Comparison of ENCODE assay signal across 8 cellular contexts in the genomic region with DNA sequence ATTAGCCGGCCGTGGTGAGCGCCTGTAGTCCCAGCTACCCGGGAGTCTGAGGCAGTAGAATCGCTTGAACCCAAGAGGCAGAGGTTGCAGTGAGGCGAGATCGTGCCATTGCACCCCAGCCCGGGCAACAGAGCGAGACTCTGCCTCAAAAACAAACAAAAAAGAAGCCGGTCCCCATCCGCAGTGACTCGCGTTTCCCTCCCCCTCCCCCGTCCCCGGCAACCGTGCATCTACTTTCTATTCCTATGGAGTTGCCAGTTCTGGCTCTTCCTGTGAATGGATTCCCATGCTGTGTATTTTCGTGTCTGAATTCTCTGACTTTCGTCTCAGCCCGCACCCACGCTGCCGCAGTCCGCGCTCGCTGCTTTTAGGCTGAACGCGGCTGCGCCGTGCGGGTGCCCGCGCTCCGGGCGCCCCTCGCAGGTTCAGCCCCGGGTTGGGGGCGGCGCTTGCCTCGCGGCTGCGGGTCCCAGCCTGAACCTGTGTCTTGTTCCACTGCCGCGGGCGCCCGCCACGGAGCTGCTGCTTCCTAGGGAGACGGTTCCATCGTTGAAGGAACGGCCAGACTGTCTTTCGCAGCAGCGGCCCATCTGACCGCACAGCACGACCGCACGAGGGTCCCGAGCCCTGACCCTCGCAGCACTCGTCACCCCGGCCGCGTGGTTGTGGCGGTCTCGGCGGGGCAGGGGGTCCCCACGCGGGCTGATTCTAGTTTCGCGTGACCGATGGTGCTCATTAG. TPM values are rescaled to one million over a fixed set of nuclear protein-coding genes. Genes with fewer than 3 reads are reported as not detected.
DNase-seq lines count a peak whose midpoint lies in the region; ATAC-seq and TF ChIP-seq lines count a peak whose summit lies in the region.

No MANE protein-coding gene starts in this region.

- no peak overlapping the region for H3K4ac ChIP-seq in trophoblast cell (ENCODE audit: low read depth, low read length)

- H3K9ac ChIP-seq in trophoblast cell (ENCODE audit: low read length) = peak overlapping the region; percentile 19

- H3K4me1 ChIP-seq in RWPE2 (ENCODE audit: insufficient read depth, poor library complexity, severe bottlenecking) (peaks cover 22% of the 10 kb centered on the region), trophoblast cell (ENCODE audit: control insufficient read depth in 1 of 2, insufficient read depth in 2 of 2, low read length in 2 of 2) (peaks cover 19 to 34% of the 10 kb centered on the region in 2 experiments), aorta (ENCODE audit: control insufficient read depth in 1 of 2, insufficient read depth in 2 of 2, low read length in 2 of 2) (no peaks in the 10 kb centered on the region)

- intact Hi-C loops in aorta (cut with DNase I) = loop anchor here in 1 of 2 donors (10.0 kb wide), 1 partner anchor 490 kb away; a partner anchor contains a TSS

- no CpG with 5 or more reads among the region's 68 CpGs for WGBS in trophoblast cell (ENCODE audit: extremely low coverage, insufficient coverage, insufficient read length)
- 0% methylated on average over 68 of the region's 68 CpGs for WGBS in aorta, 2 donors

- no peak overlapping the region for H4K12ac ChIP-seq in trophoblast cell (ENCODE audit: low read depth, low read length)

- H3K23ac ChIP-seq in trophoblast cell (ENCODE audit: low read length) = no peak overlapping the region

- peak overlapping the region; percentile 60 for H3K14ac ChIP-seq in trophoblast cell (ENCODE audit: low read length)

- peak overlapping the region; percentile 83 for H3K18ac ChIP-seq in trophoblast cell (ENCODE audit: low read length)

- peaks cover 32% of the 10 kb centered on the region for H3K36me3 ChIP-seq in RWPE2 (ENCODE audit: low read depth)
- peaks cover 22% of the 10 kb centered on the region in 2 experiments for H3K36me3 ChIP-seq in trophoblast cell (ENCODE audit: control insufficient read depth in 1 of 2, insufficient read depth in 2 of 2, low read length in 2 of 2)
- peaks cover 0 to 5% of the 10 kb centered on the region in 2 donors for H3K36me3 ChIP-seq in aorta (ENCODE audit: control insufficient read depth in 1 of 2, insufficient read depth in 2 of 2, low read length in 1 of 2)

- H3K79me1 ChIP-seq in trophoblast cell (ENCODE audit: low read length) = peaks cover 22% of the 10 kb centered on the region

- H2BK5ac ChIP-seq in trophoblast cell (ENCODE audit: low read depth, low read length, poor library complexity) = no peak overlapping the region

- DNase-seq in CMK (ENCODE audit: low read depth) (peak; percentile 70), HuH-7.5 (ENCODE audit: low spot score) (peak; percentile 92), RWPE2 (ENCODE audit: low spot score) (no peak), germinal center (ENCODE audit: low spot score) (peak; percentile 62), trophoblast cell (peak; percentile 98 to 99), aorta (peak in 1 of 2 donors; percentile 71)
- peak; percentile 51 for DNase-seq in activated gamma-delta T cell treated with anti-CD3 and anti-CD28 coated beads, Interleukin-2, amount 50 U/mL, for 16 hours (ENCODE audit: low read depth)

- H3K27me3 ChIP-seq in RWPE2 (ENCODE audit: insufficient read depth, poor library complexity, severe bottlenecking) (no peaks in the 10 kb centered on the region), trophoblast cell (ENCODE audit: insufficient read depth, low read length) (no peaks in the 10 kb centered on the region), aorta (ENCODE audit: control insufficient read depth in 1 of 2, insufficient read depth in 2 of 2, low read length in 1 of 2) (no peaks in the 10 kb centered on the region)

- H3K27ac ChIP-seq in RWPE2 (ENCODE audit: poor library complexity, severe bottlenecking) = peak overlapping the region; percentile 88
- peak overlapping the region; percentile 43 for H3K27ac ChIP-seq in trophoblast cell (ENCODE audit: low read depth, low read length)
- peak overlapping the region in 1 of 2 donors; percentile 77 for H3K27ac ChIP-seq in aorta (ENCODE audit: low read depth in 1 of 2, low read length in 2 of 2)

- H3K4me2 ChIP-seq in trophoblast cell (ENCODE audit: low read length) = peak overlapping the region; percentile 93

- no peak overlapping the region for H2BK12ac ChIP-seq in trophoblast cell (ENCODE audit: low read length)

- no peak overlapping the region for H2AK5ac ChIP-seq in trophoblast cell (ENCODE audit: low read length)

- TF ChIP-seq CTCF in RWPE2 (IDR thresholded peaks at IDR 0.05; ENCODE audit: poor library complexity, severe bottlenecking) = no peak

- peak overlapping the region; percentile 41 for H2AFZ ChIP-seq in trophoblast cell (ENCODE audit: insufficient read depth, low read length, poor library complexity)

- H3K9me3 ChIP-seq in RWPE2 (ENCODE audit: severe bottlenecking) = no peaks in the 10 kb centered on the region
- peaks cover 3% of the 10 kb centered on the region for H3K9me3 ChIP-seq in trophoblast cell (ENCODE audit: insufficient read depth, low read depth, low read length)
- H3K9me3 ChIP-seq in aorta (ENCODE audit: control insufficient read depth, low read length) = no peaks in the 10 kb centered on the region

- peak overlapping the region; percentile 98 for H3K4me3 ChIP-seq in RWPE2 (ENCODE audit: severe bottlenecking)
- H3K4me3 ChIP-seq in trophoblast cell (ENCODE audit: low read depth, low read length) = peak overlapping the region; percentile 48
- peak overlapping the region; percentile 45 to 66 for H3K4me3 ChIP-seq in aorta (ENCODE audit: low read length in 2 of 2)

- peaks cover 5% of the 10 kb centered on the region for H3K79me2 ChIP-seq in trophoblast cell (ENCODE audit: control insufficient read depth, insufficient read depth, low read length, poor library complexity)

- peak; percentile 8 for ATAC-seq in RWPE2 (ENCODE audit: low read depth)
- no peak for ATAC-seq in aorta (ENCODE audit: low FRiP score)
- ATAC-seq in HG02588 (IDR thresholded peaks at IDR 0.05; ENCODE audit: unreplicated experiment) = no peak

- peak overlapping the region; percentile 57 for H2BK120ac ChIP-seq in trophoblast cell (ENCODE audit: insufficient read depth, low read length, poor library complexity)

- peak overlapping the region; percentile 76 for H4K91ac ChIP-seq in trophoblast cell (ENCODE audit: low read depth, low read length)

- H4K8ac ChIP-seq in trophoblast cell (ENCODE audit: low read depth, low read length) = peak overlapping the region; percentile 83

RNA-seq across cellular contexts. Expression of a gene that starts 1.1 kb away (rescaled TPM):
- polyA plus RNA-seq in trophoblast cell (2013) = 13.3 and 13.7 TPM in 2 replicates
- total RNA-seq in aorta = 1 to 10 TPM; 7.5 to 7.6 TPM
- 1 to 10 TPM; 4.0 to 7.8 TPM for polyA plus RNA-seq in aorta

RNA-seq across cellular contexts. Expression of a gene that starts 9.4 kb away (rescaled TPM):
- polyA plus RNA-seq in trophoblast cell (2013) = 31.8 and 32.7 TPM in 2 replicates
- total RNA-seq in aorta = 10 to 100 TPM; 31.7 to 42.6 TPM
- 10 to 100 TPM; 18.5 to 58.8 TPM for polyA plus RNA-seq in aorta

RNA-seq across cellular contexts. Expression of a gene that starts 21.7 kb away (rescaled TPM):
- 243 and 264 TPM in 2 replicates for polyA plus RNA-seq in trophoblast cell (2013)
- total RNA-seq in aorta = 1 to 10 TPM; 1.5 to 6.5 TPM
- under 1 TPM; 0.13 to 0.77 TPM for polyA plus RNA-seq in aorta

Comparison
In these comparisons a context has a peak if more than half of its experiments do, and no peak if none do; other contexts are left out.
1. H3K4me3 ChIP-seq: peak in every context shown above with its lines; median percentile 98 in RWPE2; 56 in aorta; 48 in trophoblast cell.